In genomic region chr10:101031796-101032636, GRCh38 we compare ENCODE assay signal across 8 cellular contexts. TPM values are rescaled to one million over a fixed set of nuclear protein-coding genes. Genes with fewer than 3 reads are reported as not detected.
DNase-seq lines count a peak whose midpoint lies in the region; ATAC-seq and TF ChIP-seq lines count a peak whose summit lies in the region.

No MANE protein-coding gene starts in this region.

- POLR2A ChIA-PET in SK-N-SH (lab: Yijun Ruan, JAX) = interaction anchor here (0.7 to 2.7 kb wide), 5 partner anchors 9 to 45 kb away, joined by 3 to 16 read pairs (median 4); partner anchors contain the start of genes LZTS2 and MRPL43

- CTCF ChIA-PET in SK-N-SH (lab: Yijun Ruan, JAX) = interaction anchor here (0.8 to 15.0 kb wide), 14 partner anchors 9 to 143 kb away, joined by 3 to 198 read pairs (median 8); partner anchors contain the start of genes KAZALD1 and LZTS2

- peak overlapping the region; percentile 81; the same call in 1 of the 2 replicates for H2AFZ ChIP-seq in SK-N-SH (ENCODE audit: low read depth)

- no peaks in the 10 kb centered on the region for H3K27me3 Mint-ChIP-seq in activated naive CD8-positive, alpha-beta T cell
- peaks cover 15% of the 10 kb centered on the region for H3K27me3 Mint-ChIP-seq in glutamatergic neuron (ENCODE audit: unreplicated experiment)

- H3K4me3 Mint-ChIP-seq in activated naive CD8-positive, alpha-beta T cell = peak overlapping the region; percentile 89
- H3K4me3 Mint-ChIP-seq in glutamatergic neuron (ENCODE audit: unreplicated experiment) = peak overlapping the region; percentile 80

- no peak for TF ChIP-seq RAD21 in SK-N-SH (IDR thresholded peaks at IDR 0.05; ENCODE audit: low read length)

- H3K9ac ChIP-seq in SK-N-SH = peak overlapping the region; percentile 96

- H3K4me2 ChIP-seq in DOHH2 (ENCODE audit: low read length) = peak overlapping the region; percentile 95
- peak overlapping the region; percentile 94 for H3K4me2 ChIP-seq in SK-N-SH

- H3K4me3 ChIP-seq in DOHH2 (ENCODE audit: low read length) (peak overlapping the region; percentile 73), SK-N-SH (ENCODE audit: low read depth in 2 of 2, low read length in 1 of 2) (peak overlapping the region; percentile 84 to 98)

- peak overlapping the region; percentile 90 for H3K27ac Mint-ChIP-seq in activated naive CD8-positive, alpha-beta T cell
- peak overlapping the region; percentile 63 for H3K27ac Mint-ChIP-seq in glutamatergic neuron (ENCODE audit: unreplicated experiment)

- WGBS in SK-N-SH (ENCODE audit: low lambda C conversion rate) = 2% methylated on average over 22 of the region's 47 CpGs

- peaks cover 25% of the 10 kb centered on the region for H3K4me1 Mint-ChIP-seq in activated naive CD8-positive, alpha-beta T cell (ENCODE audit: low read depth)
- peaks cover 36% of the 10 kb centered on the region for H3K4me1 Mint-ChIP-seq in glutamatergic neuron (ENCODE audit: low read depth, unreplicated experiment)

- no peaks in the 10 kb centered on the region for H3K36me3 Mint-ChIP-seq in activated naive CD8-positive, alpha-beta T cell
- H3K36me3 Mint-ChIP-seq in glutamatergic neuron (ENCODE audit: unreplicated experiment) = peaks cover 6% of the 10 kb centered on the region

- H3F3A ChIP-seq in DOHH2 (ENCODE audit: control insufficient read depth, insufficient read depth) = no peaks in the 10 kb centered on the region
- peaks cover 20% of the 10 kb centered on the region for H3F3A ChIP-seq in SK-N-SH (replicated peaks; ENCODE audit: insufficient read depth)

- TF ChIP-seq EP300 in SK-N-SH (IDR thresholded peaks at IDR 0.05; ENCODE audit: borderline replicate concordance in 1 of 2, low read depth in 1 of 2, low read length in 1 of 2) = no peak

- DNase-seq in HT-29 (ENCODE audit: low spot score) = peak; percentile 64
- DNase-seq in SK-N-SH = peak; percentile 80
- DNase-seq in glutamatergic neuron = peak; percentile 75
- DNase-seq in omental fat pad (ENCODE audit: low spot score) = peak; percentile 58
- peak; percentile 88 for DNase-seq in superior temporal gyrus (ENCODE audit: extremely low spot score)

- no peaks in the 10 kb centered on the region for H3K9me3 Mint-ChIP-seq in activated naive CD8-positive, alpha-beta T cell (ENCODE audit: low read depth)
- H3K9me3 Mint-ChIP-seq in glutamatergic neuron (ENCODE audit: unreplicated experiment) = peaks cover 5% of the 10 kb centered on the region

- no peaks in the 10 kb centered on the region for H4K20me1 ChIP-seq in DOHH2 (ENCODE audit: control insufficient read depth, insufficient read depth, low read depth, low read length)
- H4K20me1 ChIP-seq in SK-N-SH (ENCODE audit: insufficient read depth) = peaks cover 39% of the 10 kb centered on the region

- peaks cover 33% of the 10 kb centered on the region for H3K4me1 ChIP-seq in DOHH2 (ENCODE audit: control insufficient read depth, low read length)
- H3K4me1 ChIP-seq in SK-N-SH (ENCODE audit: control insufficient read depth in 1 of 2, insufficient read depth in 2 of 2, low read depth in 1 of 2, low read length in 1 of 2) = peaks cover 7 to 40% of the 10 kb centered on the region in 2 experiments; a peak in 2 of 4 replicates

- H3K27me3 ChIP-seq in DOHH2 (ENCODE audit: control insufficient read depth, low read length) (peaks cover 65% of the 10 kb centered on the region), SK-N-SH (ENCODE audit: insufficient read depth) (no peaks in the 10 kb centered on the region)

- H3K9me2 ChIP-seq in DOHH2 (replicated peaks; ENCODE audit: control insufficient read depth, low read length) (no peaks in the 10 kb centered on the region), SK-N-SH (no peaks in the 10 kb centered on the region)

- ATAC-seq in omental fat pad (ENCODE audit: low FRiP score) (peak; percentile 38), HG03280 (IDR thresholded peaks at IDR 0.05; ENCODE audit: unreplicated experiment) (no peak)

- no peak overlapping the region for H3K27ac ChIP-seq in DOHH2 (ENCODE audit: low read depth, low read length)
- H3K27ac ChIP-seq in SK-N-SH (ENCODE audit: low read depth in 2 of 2, low read length in 1 of 2) = peak overlapping the region; percentile 98 to 99

- H3K36me3 ChIP-seq in DOHH2 (ENCODE audit: control insufficient read depth, low read length) (no peaks in the 10 kb centered on the region), SK-N-SH (replicated peaks in 1 of 2; ENCODE audit: control insufficient read depth in 1 of 2, insufficient read depth in 2 of 2, low read length in 1 of 2) (peaks cover 22 to 25% of the 10 kb centered on the region in 2 experiments)

- H3K9me3 ChIP-seq in DOHH2 (ENCODE audit: control insufficient read depth, insufficient read depth, low read length) = no peaks in the 10 kb centered on the region
- no peaks in the 10 kb centered on the region for H3K9me3 ChIP-seq in SK-N-SH

- no peaks in the 10 kb centered on the region for H3K79me2 ChIP-seq in DOHH2 (ENCODE audit: control insufficient read depth, low read length)
- H3K79me2 ChIP-seq in SK-N-SH (ENCODE audit: insufficient read depth) = peaks cover 46% of the 10 kb centered on the region

- TF ChIP-seq CTCF in DOHH2 (IDR thresholded peaks at IDR 0.05; ENCODE audit: low read depth, low read length, poor library complexity, severe bottlenecking) (no peak), SK-N-SH (IDR thresholded peaks at IDR 0.05) (no peak; the same call in 1 of the 2 replicates), glutamatergic neuron (IDR thresholded peaks at IDR 0.05; ENCODE audit: partially characterized antibody, unreplicated experiment) (no peak), omental fat pad (IDR thresholded peaks at IDR 0.05) (no peak)

TF ChIP-seq in SK-N-SH, 30 proteins besides CTCF, POLR2A, EP300 and RAD21:
- TF ChIP-seq REST (IDR thresholded peaks at IDR 0.05; ENCODE audit: low read depth, low read length) (no peak), YY1 (IDR thresholded peaks at IDR 0.05; ENCODE audit: low read depth) (0 out of 2 replicates have a peak, but pooled peaks have one; percentile 2), POLR2AphosphoS5 (IDR thresholded peaks at IDR 0.05; ENCODE audit: low read depth, low read length) (0 out of 2 replicates have a peak, but pooled peaks have one; percentile 50)
TF ChIP-seq in SK-N-SH: peak in this region for 2.

RNA-seq across cellular contexts. Expression of gene SFXN3, which starts 1.0 kb away (rescaled TPM):
- total RNA-seq in HT-29 (2014; rRNA removed; shearing (Covaris generic)) = 90.8 and 101 TPM in 2 replicates
- polyA plus RNA-seq in SK-N-SH (2012; rRNA removed) = 142 and 229 TPM in 2 replicates
- polyA plus RNA-seq in SK-N-SH (2012; cell fraction: cytosol; rRNA removed) = 44.8 and 65.6 TPM in 2 replicates
- polyA plus RNA-seq in SK-N-SH (2012; cell fraction: nucleus; rRNA removed) = 1,157 and 1,277 TPM in 2 replicates
- total RNA-seq in glutamatergic neuron (ENCODE audit: unreplicated experiment) (5.2 TPM), omental fat pad (10 to 100 TPM; 54.8 to 97.3 (median 71.2) TPM)

RNA-seq across cellular contexts. Expression of gene PDZD7, which starts 1.1 kb away (rescaled TPM):
- 6.3 and 7.4 TPM in 2 replicates for total RNA-seq in HT-29 (2014; rRNA removed; shearing (Covaris generic))
- polyA plus RNA-seq in SK-N-SH (2012; rRNA removed) = 1.9 and 2.3 TPM in 2 replicates
- 0.95 and 1.5 TPM in 2 replicates for polyA plus RNA-seq in SK-N-SH (2012; cell fraction: cytosol; rRNA removed)
- polyA plus RNA-seq in SK-N-SH (2012; cell fraction: nucleus; rRNA removed) = 5.4 and 6.8 TPM in 2 replicates
- 1.5 TPM for total RNA-seq in glutamatergic neuron (ENCODE audit: unreplicated experiment)
- total RNA-seq in omental fat pad = 1 to 10 TPM in 1 of 4 donors, under 1 TPM in 3; 0.12 to 3.3 (median 0.30) TPM

RNA-seq across cellular contexts. Expression of gene KAZALD1, which starts 29.8 kb away (rescaled TPM):
- 13.0 and 15.6 TPM in 2 replicates for total RNA-seq in HT-29 (2014; rRNA removed; shearing (Covaris generic))
- polyA plus RNA-seq in SK-N-SH (2012; rRNA removed) = 1.9 and 3.0 TPM in 2 replicates
- polyA plus RNA-seq in SK-N-SH (2012; cell fraction: cytosol; rRNA removed) = 0.84 and 1.4 TPM in 2 replicates
- 6.2 and 8.4 TPM in 2 replicates for polyA plus RNA-seq in SK-N-SH (2012; cell fraction: nucleus; rRNA removed)
- total RNA-seq in glutamatergic neuron (ENCODE audit: unreplicated experiment) (0.59 TPM), omental fat pad (10 to 100 TPM in 1 of 4 donors, 1 to 10 TPM in 2, under 1 TPM in 1; 0.72 to 15.0 (median 1.6) TPM)

RNA-seq across cellular contexts. Expression of gene LZTS2, which starts 32.4 kb away (rescaled TPM):
- 154 and 172 TPM in 2 replicates for total RNA-seq in HT-29 (2014; rRNA removed; shearing (Covaris generic))
- polyA plus RNA-seq in SK-N-SH (2012; rRNA removed) = 50.6 and 52.2 TPM in 2 replicates
- 18.5 and 31.3 TPM in 2 replicates for polyA plus RNA-seq in SK-N-SH (2012; cell fraction: cytosol; rRNA removed)
- polyA plus RNA-seq in SK-N-SH (2012; cell fraction: nucleus; rRNA removed) = 105 and 145 TPM in 2 replicates
- total RNA-seq in glutamatergic neuron (ENCODE audit: unreplicated experiment) (56.7 TPM), omental fat pad (10 to 100 TPM; 59.4 to 98.0 (median 72.6) TPM)

RNA-seq across cellular contexts. Expression of gene TWNK, which starts 44.7 kb away (rescaled TPM):
- total RNA-seq in HT-29 (2014; rRNA removed; shearing (Covaris generic)) = 15.9 and 18.8 TPM in 2 replicates
- polyA plus RNA-seq in SK-N-SH (2012; rRNA removed) = 16.4 and 20.0 TPM in 2 replicates
- polyA plus RNA-seq in SK-N-SH (2012; cell fraction: cytosol; rRNA removed) = 16.6 and 20.2 TPM in 2 replicates
- 15.7 and 20.7 TPM in 2 replicates for polyA plus RNA-seq in SK-N-SH (2012; cell fraction: nucleus; rRNA removed)
- total RNA-seq in glutamatergic neuron (ENCODE audit: unreplicated experiment) = 10.1 TPM
- 10 to 100 TPM in 1 of 4 donors, 1 to 10 TPM in 3; 4.6 to 20.8 (median 6.9) TPM for total RNA-seq in omental fat pad
